In the genomic region with DNA sequence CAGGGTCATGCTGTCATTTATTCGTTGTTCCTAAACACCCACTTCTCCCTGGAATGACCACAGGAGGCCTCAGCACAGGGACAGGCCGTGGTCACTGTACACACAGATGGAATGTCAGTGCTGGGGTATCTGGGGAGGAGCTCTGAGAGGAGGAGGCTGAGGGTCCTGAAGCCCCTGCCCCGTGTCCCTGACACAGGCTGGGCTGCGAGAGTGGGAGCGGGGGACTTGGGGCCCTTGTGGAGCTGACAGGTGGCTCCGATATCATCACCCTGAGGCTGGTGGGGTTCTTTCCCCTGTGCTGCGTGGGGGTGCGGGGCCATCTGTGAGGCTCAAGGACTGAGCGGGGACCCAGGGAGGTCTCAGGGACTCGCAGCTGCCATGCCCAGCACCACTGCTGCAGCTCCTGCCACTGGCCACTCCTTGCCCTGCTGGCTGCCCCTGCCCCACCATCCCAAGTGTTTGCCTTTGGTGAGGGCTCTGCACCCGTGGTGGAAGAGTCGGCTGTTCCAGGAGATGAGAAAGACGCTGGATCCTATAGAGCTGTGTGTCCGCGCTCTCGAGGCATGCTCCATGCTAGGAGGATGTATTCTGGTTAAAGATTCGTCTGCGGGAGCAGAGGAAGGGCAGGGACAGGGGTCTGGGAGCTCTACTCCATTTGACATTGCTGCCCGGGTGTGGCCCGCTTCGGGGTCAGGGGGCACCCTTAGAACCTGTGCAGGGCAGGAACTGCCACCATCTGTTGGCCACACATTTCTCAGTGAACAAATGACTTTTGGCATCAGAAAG, we compare ENCODE assay signal across 15 cellular contexts. TPM values are rescaled to one million over a fixed set of nuclear protein-coding genes. Genes with fewer than 3 reads are reported as not detected.
A peak's percentile ranks its signal among the peaks of the same experiment; 100 is the strongest.
DNase-seq lines count a peak whose midpoint lies in the region; ATAC-seq and TF ChIP-seq lines count a peak whose summit lies in the region.
"Had no signal": no experiment of that assay in that cellular context is flagged by ENCODE, and none has a peak within 500 bp of the region (broad histone marks: within the 10 kb centered on the region; RNA-seq: fewer than 3 reads in every experiment).

No MANE protein-coding gene starts in this region.

- H3K4me1 Mint-ChIP-seq in activated CD8-positive, alpha-beta memory T cell treated with anti-CD3 and anti-CD28 coated beads, Interleukin-2, amount 10 ng/mL, durations not matched to agents 7 days and 5 days, result no peaks in the 10 kb centered on the region

- no peak overlapping the region for H3K23ac ChIP-seq in IMR-90 (ENCODE audit: low read depth, low read length)

- WGBS in IMR-90 (ENCODE audit: extremely low coverage in 2 of 2, insufficient read length in 1 of 2), 2 experiments, result 89% methylated on average over 14 of the region's 21 CpGs; no CpG with 5 or more reads in 1 of the 2 experiments
- 92% methylated on average over 21 of the region's 21 CpGs for WGBS in hepatocyte (ENCODE audit: low lambda C conversion rate, missing lambda C conversion rate)
- 93 to 95% methylated on average over 21 of the region's 21 CpGs for WGBS in sigmoid colon, 2 donors

- H3K56ac ChIP-seq in IMR-90 (ENCODE audit: extremely low read depth, insufficient read depth, low read length), result peak overlapping the region; percentile 17; the same call in 1 of the 2 replicates

- no peaks in the 10 kb centered on the region for H3K36me3 Mint-ChIP-seq in activated CD8-positive, alpha-beta memory T cell treated with anti-CD3 and anti-CD28 coated beads, Interleukin-2, amount 10 ng/mL, durations not matched to agents 7 days and 5 days

- H3K27ac Mint-ChIP-seq in activated CD8-positive, alpha-beta memory T cell treated with anti-CD3 and anti-CD28 coated beads, Interleukin-2, amount 10 ng/mL, durations not matched to agents 7 days and 5 days, result no peak overlapping the region
- H3K27ac Mint-ChIP-seq: GM23338; stimulated activated effector memory CD8-positive, alpha-beta T cell treated with anti-CD3 and anti-CD28 coated beads, Interleukin-12 subunit alpha, Interleukin-12 subunit beta, amount 100 ng/mL, for 72 hours had no signal

- no peak overlapping the region for H2BK15ac ChIP-seq in IMR-90 (ENCODE audit: low read depth, low read length)

- H4K91ac ChIP-seq in IMR-90 (ENCODE audit: insufficient read depth, low read depth, low read length), result no peak overlapping the region

- BruUV-seq in IMR-90 (replicated peaks; lab: Mats Ljungman, UMichigan), result no TSS peak

- intact Hi-C loops in IMR-90 (cut with micrococcal nuclease), result no loop called here
- intact Hi-C loops in sigmoid colon (cut with DNase I), result no loop called here

- dilution Hi-C loops in IMR-90 (cut with HindIII; ENCODE audit: low sequenced_read_pairs, unreplicated experiment), result no loop called here

- in situ Hi-C loops in IMR-90 (cut with MboI; ENCODE audit: low sequenced_read_pairs), result no loop called here

- H4K5ac ChIP-seq in IMR-90 (ENCODE audit: low read depth, low read length), result no peak overlapping the region

- H3K4me3 Mint-ChIP-seq in activated CD8-positive, alpha-beta memory T cell treated with anti-CD3 and anti-CD28 coated beads, Interleukin-2, amount 10 ng/mL, durations not matched to agents 7 days and 5 days, result no peak overlapping the region
- H3K4me3 Mint-ChIP-seq: GM23338; naive thymus-derived CD8-positive, alpha-beta T cell; stimulated activated effector memory CD8-positive, alpha-beta T cell treated with anti-CD3 and anti-CD28 coated beads, Interleukin-12 subunit alpha, Interleukin-12 subunit beta, amount 100 ng/mL, for 72 hours had no signal

- H3K4me3 ChIP-seq in IMR-90 (ENCODE audit: insufficient read depth, low read depth, low read length) (no peak overlapping the region), hepatocyte (no peak overlapping the region), sigmoid colon (no peak overlapping the region)
- H3K4me3 ChIP-seq: GM23338, vagina had no signal

- H3K27ac ChIP-seq in IMR-90 (ENCODE audit: insufficient read depth, low read length) (no peak overlapping the region), hepatocyte (no peak overlapping the region), sigmoid colon (no peak overlapping the region)
- H3K27ac ChIP-seq: vagina had no signal

- POLR2A ChIA-PET in IMR-90 (lab: Charles Lee; ENCODE audit: unreplicated experiment), result no interaction called here

- no peaks in the 10 kb centered on the region for H3K27me3 Mint-ChIP-seq in activated CD8-positive, alpha-beta memory T cell treated with anti-CD3 and anti-CD28 coated beads, Interleukin-2, amount 10 ng/mL, durations not matched to agents 7 days and 5 days
- H3K27me3 Mint-ChIP-seq: naive thymus-derived CD8-positive, alpha-beta T cell had no signal

- no peaks in the 10 kb centered on the region for H3K36me3 ChIP-seq in IMR-90 (ENCODE audit: control insufficient read depth, insufficient read depth, low read length)
- H3K36me3 ChIP-seq in hepatocyte (replicated peaks; ENCODE audit: insufficient read depth, low read depth), result no peaks in the 10 kb centered on the region
- H3K36me3 ChIP-seq in sigmoid colon, result peaks cover 0 to 28% (median 0%) of the 10 kb centered on the region in 4 donors

- no peak for TF ChIP-seq RAD21 in IMR-90 (IDR thresholded peaks at IDR 0.05; ENCODE audit: low read length)

- no peaks in the 10 kb centered on the region for H3K9me1 ChIP-seq in IMR-90 (ENCODE audit: insufficient read depth, low read length)

- no peak overlapping the region for H2AK9ac ChIP-seq in IMR-90 (replicated peaks; ENCODE audit: low read depth, low read length, poor library complexity)

- no peak for TF ChIP-seq CTCF in IMR-90 (conservative IDR thresholded peaks at IDR 0.05; ENCODE audit: low read depth, low read length)
- TF ChIP-seq CTCF in hepatocyte (IDR thresholded peaks at IDR 0.05; ENCODE audit: poor library complexity), result no peak
- no peak for TF ChIP-seq CTCF in sigmoid colon (IDR thresholded peaks at IDR 0.05)

- no peak overlapping the region for H3K9ac ChIP-seq in IMR-90 (ENCODE audit: low read depth, low read length)

- no peaks in the 10 kb centered on the region for H3K79me1 ChIP-seq in IMR-90 (ENCODE audit: low read depth in 1 of 2, low read length in 2 of 2)

- H2BK120ac ChIP-seq in IMR-90 (ENCODE audit: low read depth, low read length), result no peak overlapping the region

- no peak overlapping the region for H4K8ac ChIP-seq in IMR-90 (ENCODE audit: low read depth in 2 of 2, low read length in 2 of 2)

- H2AK5ac ChIP-seq in IMR-90 (ENCODE audit: low read depth, low read length), result no peak overlapping the region

- H3K18ac ChIP-seq in IMR-90 (ENCODE audit: low read depth, low read length), result no peak overlapping the region

- H2BK5ac ChIP-seq in IMR-90 (ENCODE audit: low read depth, low read length, poor library complexity, severe bottlenecking), result no peak overlapping the region

- ATAC-seq in activated CD8-positive, alpha-beta memory T cell treated with anti-CD3 and anti-CD28 coated beads, Interleukin-2, amount 10 ng/mL, durations not matched to agents 7 days and 5 days, result no peak
- ATAC-seq in IMR-90 (ENCODE audit: low read depth), result no peak
- ATAC-seq in GM18870 (IDR thresholded peaks at IDR 0.05; ENCODE audit: unreplicated experiment), result no peak
- ATAC-seq: GM23338; naive thymus-derived CD8-positive, alpha-beta T cell; stimulated activated effector memory CD8-positive, alpha-beta T cell treated with anti-CD3 and anti-CD28 coated beads, Interleukin-12 subunit alpha, Interleukin-12 subunit beta, amount 100 ng/mL, for 72 hours had no signal

- TF ChIP-seq POLR2A in IMR-90 (IDR thresholded peaks at IDR 0.05; ENCODE audit: low read depth, low read length) (no peak), sigmoid colon (IDR thresholded peaks at IDR 0.05) (no peak)

- H2BK20ac ChIP-seq in IMR-90 (ENCODE audit: low read depth, low read length), result no peak overlapping the region

- no peak for TF ChIP-seq EP300 in sigmoid colon (IDR thresholded peaks at IDR 0.05)

- H3K9me3 ChIP-seq in IMR-90 (ENCODE audit: control insufficient read depth, insufficient read depth, low read length) (no peaks in the 10 kb centered on the region), hepatocyte (ENCODE audit: low read depth) (no peaks in the 10 kb centered on the region), sigmoid colon (no peaks in the 10 kb centered on the region)
- H3K9me3 ChIP-seq: vagina had no signal

- H3K9me3 Mint-ChIP-seq in activated CD8-positive, alpha-beta memory T cell treated with anti-CD3 and anti-CD28 coated beads, Interleukin-2, amount 10 ng/mL, durations not matched to agents 7 days and 5 days (ENCODE audit: low read depth), result no peaks in the 10 kb centered on the region
- H3K9me3 Mint-ChIP-seq: GM23338; naive thymus-derived CD8-positive, alpha-beta T cell; stimulated activated effector memory CD8-positive, alpha-beta T cell treated with anti-CD3 and anti-CD28 coated beads, Interleukin-12 subunit alpha, Interleukin-12 subunit beta, amount 100 ng/mL, for 72 hours had no signal

- H3K27me3 ChIP-seq in IMR-90 (ENCODE audit: control insufficient read depth, insufficient read depth, low read length) (no peaks in the 10 kb centered on the region), hepatocyte (no peaks in the 10 kb centered on the region), sigmoid colon (no peaks in the 10 kb centered on the region)
- H3K27me3 ChIP-seq: vagina had no signal

- CTCF ChIA-PET in activated CD8-positive, alpha-beta memory T cell treated with anti-CD3 and anti-CD28 coated beads, Interleukin-2, amount 10 ng/mL, durations not matched to agents 7 days and 5 days (lab: Charles Lee), result interaction anchor here (0.9 kb wide), 1 partner anchor 20 kb away, joined by 3 read pairs; no protein-coding TSS in a partner anchor
- CTCF ChIA-PET in IMR-90 (lab: Yijun Ruan, JAX), result no interaction called here

- peak; percentile 27 for DNase-seq in activated CD8-positive, alpha-beta memory T cell treated with anti-CD3 and anti-CD28 coated beads, Interleukin-2, amount 10 ng/mL, durations not matched to agents 7 days and 5 days
- DNase-seq in activated CD8-positive, alpha-beta memory T cell treated with anti-CD3 and anti-CD28 coated beads, Interleukin-2, amount 50 U/mL, for 4 hours, result no peak
- DNase-seq in IMR-90 (no peak), hepatocyte (ENCODE audit: low spot score) (peak; percentile 2), sigmoid colon (peak; percentile 55), NCI-H69 (lab: John Stamatoyannopoulos, UW) (no peak), NCI-H128 (lab: John Stamatoyannopoulos, UW; ENCODE audit: unreplicated experiment) (no peak)
- DNase-seq: caudate nucleus; RPMI8226; stimulated activated CD4-positive, alpha-beta T cell treated with anti-CD3 and anti-CD28 coated beads, Interleukin-4, amount 100 ng/mL, for 4 hours had no signal

- no peaks in the 10 kb centered on the region for H3K4me1 ChIP-seq in IMR-90 (ENCODE audit: control insufficient read depth, insufficient read depth, low read length)
- H3K4me1 ChIP-seq in hepatocyte (ENCODE audit: insufficient read depth), result no peaks in the 10 kb centered on the region
- H3K4me1 ChIP-seq in sigmoid colon, result no peaks in the 10 kb centered on the region
- H3K4me1 ChIP-seq: vagina had no signal

- H3K14ac ChIP-seq in IMR-90 (replicated peaks; ENCODE audit: low read depth, low read length), result no peak overlapping the region

- H3K4me2 ChIP-seq in IMR-90 (ENCODE audit: low read depth, low read length), result no peak overlapping the region
- no peak overlapping the region for H3K4me2 ChIP-seq in hepatocyte
- H3K4me2 ChIP-seq: GM23338 had no signal

- no peaks in the 10 kb centered on the region for H3K79me2 ChIP-seq in hepatocyte

- no peak overlapping the region for H3K4ac ChIP-seq in IMR-90 (ENCODE audit: low read depth, low read length)

- H2AFZ ChIP-seq in IMR-90 (replicated peaks; ENCODE audit: low read length, poor library complexity) (peak overlapping the region; percentile 14), hepatocyte (no peak overlapping the region)
- H2AFZ ChIP-seq: GM23338 had no signal

- H4K20me1 ChIP-seq in IMR-90 (ENCODE audit: insufficient read depth, low read length) (no peaks in the 10 kb centered on the region), hepatocyte (ENCODE audit: insufficient read depth, poor library complexity, severe bottlenecking) (no peaks in the 10 kb centered on the region)

- H3K9me2 ChIP-seq in hepatocyte (replicated peaks; ENCODE audit: insufficient read depth), result no peaks in the 10 kb centered on the region

RNA-seq across cellular contexts. Expression of gene NPEPL1, which starts 18.9 kb away (rescaled TPM):
- total RNA-seq in activated CD8-positive, alpha-beta memory T cell treated with anti-CD3 and anti-CD28 coated beads, Interleukin-2, amount 10 ng/mL, durations not matched to agents 7 days and 5 days, result 10 to 100 TPM; 19.3 to 30.4 TPM
- total RNA-seq in IMR-90 (2012; rRNA removed) (6.3 and 7.2 TPM in 2 replicates), hepatocyte (15.2 and 15.4 TPM in 2 replicates), sigmoid colon (10 to 100 TPM; 22.9 to 65.1 (median 46.0) TPM)
- polyA plus RNA-seq in IMR-90 (2012; rRNA removed) (10.4 and 10.7 TPM in 2 replicates), hepatocyte (42.3 and 46.0 TPM in 2 replicates), sigmoid colon (10 to 100 TPM; 10.6 to 26.5 (median 16.8) TPM)
- polyA plus RNA-seq in IMR-90 (2012; cell fraction: cytosol; rRNA removed), result 7.4 and 8.5 TPM in 2 replicates
- polyA plus RNA-seq in IMR-90 (2012; cell fraction: nucleus; rRNA removed; ENCODE audit: low replicate concordance), result 61.8 and 109 TPM in 2 replicates

Comparison
In these comparisons a context has a peak if more than half of its experiments do, and no peak if none do; other contexts are left out.
1. DNase-seq: peak in activated CD8-positive, alpha-beta memory T cell treated with anti-CD3 and anti-CD28 coated beads, Interleukin-2, amount 10 ng/mL, durations not matched to agents 7 days and 5 days (single experiment), hepatocyte (single experiment) and sigmoid colon (single experiment); none in activated CD8-positive, alpha-beta memory T cell treated with anti-CD3 and anti-CD28 coated beads, Interleukin-2, amount 50 U/mL, for 4 hours (single experiment), IMR-90 (single experiment), NCI-H69 (single experiment) and NCI-H128 (single experiment).